Comparison of ENCODE assay signal across 8 cellular contexts in the genomic region with DNA sequence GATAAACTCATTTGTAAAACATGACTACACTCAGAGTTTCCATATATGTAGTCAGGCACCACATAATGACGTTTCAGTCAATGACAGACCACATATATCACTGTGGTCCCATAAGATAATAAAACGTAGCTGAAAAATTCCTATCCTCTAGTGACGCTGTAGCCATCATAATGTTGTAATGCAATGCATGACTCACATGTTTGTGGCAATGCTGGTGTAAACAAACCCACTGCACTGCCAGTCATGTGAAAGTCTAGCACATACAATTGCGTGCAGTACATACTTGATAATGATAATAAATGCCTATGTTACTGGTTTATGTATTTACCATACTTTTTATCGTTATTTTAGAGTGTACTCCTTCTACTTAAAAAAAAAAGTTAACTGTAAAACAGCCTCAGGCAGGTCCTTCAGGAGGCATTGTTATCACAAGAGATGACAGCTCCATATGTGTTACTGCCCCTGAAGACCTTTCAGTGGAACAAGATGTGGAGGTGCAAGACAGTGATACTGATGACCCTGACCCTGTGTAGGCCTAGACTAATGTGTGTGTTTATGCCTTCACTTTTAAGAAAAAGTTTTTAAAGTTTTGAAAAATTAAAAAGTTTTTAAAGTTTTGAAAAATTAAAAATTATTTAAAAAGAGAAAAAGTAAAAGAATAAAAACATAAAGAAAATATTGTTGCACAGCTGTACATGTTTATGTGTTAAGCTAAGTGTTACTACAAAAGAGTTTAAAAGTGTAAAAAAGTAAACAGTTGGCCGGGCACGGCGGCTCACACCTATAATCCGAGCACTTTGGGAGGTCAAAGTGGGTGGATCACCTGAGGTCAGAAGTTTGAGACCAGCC. TPM values are rescaled to one million over a fixed set of nuclear protein-coding genes. Genes with fewer than 3 reads are reported as not detected.
DNase-seq lines count a peak whose midpoint lies in the region; ATAC-seq, FAIRE-seq and TF ChIP-seq lines count a peak whose summit lies in the region.

No MANE protein-coding gene starts in this region.

- H3K4me1 Mint-ChIP-seq in activated naive CD4-positive, alpha-beta T cell treated with anti-CD3 and anti-CD28 coated beads, Interleukin-2, amount 10 ng/mL, durations not matched to agents 7 days and 5 days, result peaks cover 57% of the 10 kb centered on the region

- H3K9me3 ChIP-seq in HepG2 (ENCODE audit: low read length), result no peaks in the 10 kb centered on the region

- H3K9me3 Mint-ChIP-seq in activated naive CD4-positive, alpha-beta T cell treated with anti-CD3 and anti-CD28 coated beads, Interleukin-2, amount 10 ng/mL, durations not matched to agents 7 days and 5 days, result no peaks in the 10 kb centered on the region

- no peak overlapping the region for H3K4me2 ChIP-seq in HepG2 (ENCODE audit: low read depth, low read length)

- TF ChIP-seq CTCF in AG10803 (conservative IDR thresholded peaks at IDR 0.05; ENCODE audit: low read length), result no peak
- no peak for TF ChIP-seq CTCF in HepG2 (CRISPR knock-in tag; IDR thresholded peaks at IDR 0.05)
- TF ChIP-seq CTCF in dorsolateral prefrontal cortex (IDR thresholded peaks at IDR 0.05 in 54 of 56, conservative IDR thresholded peaks at IDR 0.05 in 2 of 56; ENCODE audit: low read depth in 1 of 56, partially characterized antibody in 56 of 56), result no peak

- H3K4me3 ChIP-seq in AG10803 (ENCODE audit: low read length) (no peak overlapping the region), HepG2 (replicated peaks in 1 of 3; ENCODE audit: insufficient read depth in 1 of 3, low read depth in 2 of 3, low read length in 3 of 3) (no peak overlapping the region), dorsolateral prefrontal cortex (no peak overlapping the region)

- no peaks in the 10 kb centered on the region for H3K36me3 ChIP-seq in HepG2 (replicated peaks in 1 of 2; ENCODE audit: control insufficient read depth in 1 of 2, insufficient read depth in 2 of 2, low read length in 2 of 2)

- intact Hi-C loops in HepG2 (cut with micrococcal nuclease; ENCODE audit: unreplicated experiment), result loop anchor here (1.0 kb wide), 1 partner anchor 8 kb away; no protein-coding TSS in a partner anchor
- intact Hi-C loops in dorsolateral prefrontal cortex (cut with DNase I), result no loop called here

- H2AFZ ChIP-seq in HepG2 (ENCODE audit: low read length), result no peak overlapping the region

- CTCF ChIA-PET in activated naive CD4-positive, alpha-beta T cell treated with anti-CD3 and anti-CD28 coated beads, Interleukin-2, amount 10 ng/mL, durations not matched to agents 7 days and 5 days (lab: Charles Lee), result no interaction called here
- CTCF ChIA-PET in HepG2 (lab: Yijun Ruan, JAX; ENCODE audit: low intra/inter-chr PET ratio, low total read pairs), result no interaction called here

- H3K27me3 ChIP-seq in HepG2 (ENCODE audit: control insufficient read depth in 1 of 2, insufficient read depth in 2 of 2, low read length in 2 of 2) (no peaks in the 10 kb centered on the region), dorsolateral prefrontal cortex (no peaks in the 10 kb centered on the region)

- H4K20me1 ChIP-seq in HepG2 (ENCODE audit: insufficient read depth, low read length), result no peaks in the 10 kb centered on the region

- in situ Hi-C loops in HepG2 (cut with HindIII; ENCODE audit: extremely low pct_ligation_motif_present, low pct_unique_long_range_greater_than_20kb), result no loop called here

- DNase-seq in AG10803 (ENCODE audit: low read depth), result peak; percentile 87
- peak; percentile 94 for DNase-seq in M059J (ENCODE audit: low read depth)
- no peak for DNase-seq in activated naive CD4-positive, alpha-beta T cell treated with anti-CD3 and anti-CD28 coated beads, Interleukin-2, amount 10 ng/mL, durations not matched to agents 7 days and 5 days
- DNase-seq in HepG2 (ENCODE audit: low spot score), result no peak
- no peak for DNase-seq in NCI-H2107 (lab: John Stamatoyannopoulos, UW)
- DNase-seq in dorsolateral prefrontal cortex, result no peak
- no peak for DNase-seq in NCI-H187 treated with DMSO at 0.1 percent for 48 hours (lab: John Stamatoyannopoulos, UW)

- H3K27ac Mint-ChIP-seq in activated naive CD4-positive, alpha-beta T cell treated with anti-CD3 and anti-CD28 coated beads, Interleukin-2, amount 10 ng/mL, durations not matched to agents 7 days and 5 days, result peak overlapping the region; percentile 62

- no peaks in the 10 kb centered on the region for H3K27me3 Mint-ChIP-seq in activated naive CD4-positive, alpha-beta T cell treated with anti-CD3 and anti-CD28 coated beads, Interleukin-2, amount 10 ng/mL, durations not matched to agents 7 days and 5 days

- H3K79me2 ChIP-seq in HepG2 (ENCODE audit: insufficient read depth, low read length), result peaks cover 53% of the 10 kb centered on the region

- peaks cover 32% of the 10 kb centered on the region for H3K36me3 Mint-ChIP-seq in activated naive CD4-positive, alpha-beta T cell treated with anti-CD3 and anti-CD28 coated beads, Interleukin-2, amount 10 ng/mL, durations not matched to agents 7 days and 5 days

- H3K27ac ChIP-seq in HepG2 (ENCODE audit: extremely low read length, insufficient read depth, low read length) (no peak overlapping the region), dorsolateral prefrontal cortex (peak overlapping the region in 1 of 59 donors; percentile 11)

- no peak for ATAC-seq in HepG2
- ATAC-seq in HG03521 (IDR thresholded peaks at IDR 0.05; ENCODE audit: unreplicated experiment), result no peak

- H3K9ac ChIP-seq in HepG2 (ENCODE audit: insufficient read depth, low read depth, low read length), result no peak overlapping the region

- no peak for TF ChIP-seq POLR2A in HepG2 (IDR thresholded peaks at IDR 0.05; ENCODE audit: insufficient read depth in 1 of 2, low read depth in 2 of 2, low read length in 2 of 2)

- BruUV-seq in HepG2 (replicated peaks; lab: Mats Ljungman, UMichigan), result no TSS peak

- no peak overlapping the region for H3K4me3 Mint-ChIP-seq in activated naive CD4-positive, alpha-beta T cell treated with anti-CD3 and anti-CD28 coated beads, Interleukin-2, amount 10 ng/mL, durations not matched to agents 7 days and 5 days

- TF ChIP-seq EP300 in HepG2 (IDR thresholded peaks at IDR 0.05; ENCODE audit: low read depth in 2 of 2, low read length in 2 of 2), result no peak
- TF ChIP-seq EP300 in HepG2 (CRISPR knock-in tag; IDR thresholded peaks at IDR 0.05; ENCODE audit: borderline replicate concordance), result no peak

- no peak for FAIRE-seq in HepG2 (lab: Jason Lieb, UNC)

- H3K4me1 ChIP-seq in HepG2 (ENCODE audit: insufficient read depth, low read length), result peaks cover 57% of the 10 kb centered on the region

- no peak for TF ChIP-seq RAD21 in HepG2 (CRISPR knock-in tag; IDR thresholded peaks at IDR 0.05)

- WGBS in HepG2 (ENCODE audit: low lambda C conversion rate), result 74% methylated on average over 9 of the region's 9 CpGs

- POLR2A ChIA-PET in HepG2 (lab: Yijun Ruan, JAX), result interaction anchor here (0.7 kb wide), 1 partner anchor 18 kb away, joined by 3 read pairs; no protein-coding TSS in a partner anchor

RNA-seq across cellular contexts. Expression of a gene that starts 9.0 kb away (rescaled TPM):
- 16.9 and 28.2 TPM in 2 replicates for total RNA-seq in M059J (2014; rRNA removed; shearing (Covaris generic))
- 17.2 and 21.0 TPM in 2 replicates for total RNA-seq in HepG2 (2016; rRNA removed; fragmentation: Illumina TruSeq; extraction: Trizol)
- total RNA-seq in HepG2 (2016; cell fraction: cytosol; rRNA removed; fragmentation: Illumina TruSeq; extraction: Trizol; ENCODE audit: low read depth), result 8.8 and 10.4 TPM in 2 replicates
- 14.8 and 23.5 TPM in 2 replicates for total RNA-seq in HepG2 (2016; cell fraction: insoluble cytoplasmic fraction; rRNA removed; fragmentation: Illumina TruSeq; extraction: Trizol)
- 13.7 and 14.6 TPM in 2 replicates for total RNA-seq in HepG2 (2016; cell fraction: membrane; rRNA removed; fragmentation: Illumina TruSeq; extraction: Trizol)
- total RNA-seq in HepG2 (2016; cell fraction: nucleus; rRNA removed; fragmentation: Illumina TruSeq; extraction: Trizol), result 21.1 and 22.8 TPM in 2 replicates
- 42.8 and 44.8 TPM in 2 replicates for polyA plus RNA-seq in HepG2 (2011; rRNA removed)
- polyA plus RNA-seq in HepG2 (2011; cell fraction: cytosol; rRNA removed), result 18.5 and 22.6 TPM in 2 replicates
- 110 and 115 TPM in 2 replicates for polyA plus RNA-seq in HepG2 (2011; cell fraction: nucleus; rRNA removed)
- polyA plus RNA-seq in HepG2 (2012), result 27.0 and 34.0 TPM in 2 replicates
- 3.0 and 3.2 TPM in 2 replicates for polyA plus RNA-seq in HepG2 (2016; cell fraction: cytosol; fragmentation: Illumina TruSeq; extraction: Trizol; ENCODE audit: low read depth)
- 13.9 and 18.4 TPM in 2 replicates for polyA plus RNA-seq in HepG2 (2016; cell fraction: insoluble cytoplasmic fraction; fragmentation: Illumina TruSeq; extraction: Trizol; ENCODE audit: low read depth)
- 8.2 and 9.4 TPM in 2 replicates for polyA plus RNA-seq in HepG2 (2016; cell fraction: membrane; fragmentation: Illumina TruSeq; extraction: Trizol; ENCODE audit: low read depth)
- 73.9 and 77.3 TPM in 2 replicates for polyA plus RNA-seq in HepG2 (2016; cell fraction: nucleus; fragmentation: Illumina TruSeq; extraction: Trizol; ENCODE audit: insufficient read depth, low read depth)
- polyA minus RNA-seq in HepG2 (2011; rRNA and poly(A)+ RNA removed; ENCODE audit: low replicate concordance), result 35.0 and 59.1 TPM in 2 replicates
- polyA minus RNA-seq in HepG2 (2011; cell fraction: cytosol; rRNA and poly(A)+ RNA removed), result 14.9 and 16.6 TPM in 2 replicates
- 36.8 and 37.1 TPM in 2 replicates for polyA minus RNA-seq in HepG2 (2011; cell fraction: nucleus; rRNA and poly(A)+ RNA removed)
- 10 to 100 TPM; 45.7 to 81.6 (median 60.4) TPM for total RNA-seq in dorsolateral prefrontal cortex

RNA-seq across cellular contexts. Expression of a gene that starts 21.2 kb away (rescaled TPM):
- total RNA-seq in M059J (2014; rRNA removed; shearing (Covaris generic)), result 5.2 and 12.4 TPM in 2 replicates
- total RNA-seq in HepG2 (2016; rRNA removed; fragmentation: Illumina TruSeq; extraction: Trizol) (4.1 and 4.5 TPM in 2 replicates), dorsolateral prefrontal cortex (10 to 100 TPM in 71 of 120 experiments, 1 to 10 TPM in 49; 4.4 to 25.7 (median 10.8) TPM)
- total RNA-seq in HepG2 (2016; cell fraction: cytosol; rRNA removed; fragmentation: Illumina TruSeq; extraction: Trizol; ENCODE audit: low read depth), result 1.5 and 1.6 TPM in 2 replicates
- 2.4 and 3.2 TPM in 2 replicates for total RNA-seq in HepG2 (2016; cell fraction: insoluble cytoplasmic fraction; rRNA removed; fragmentation: Illumina TruSeq; extraction: Trizol)
- 3.5 and 3.6 TPM in 2 replicates for total RNA-seq in HepG2 (2016; cell fraction: membrane; rRNA removed; fragmentation: Illumina TruSeq; extraction: Trizol)
- total RNA-seq in HepG2 (2016; cell fraction: nucleus; rRNA removed; fragmentation: Illumina TruSeq; extraction: Trizol), result 3.1 and 4.2 TPM in 2 replicates
- polyA plus RNA-seq in HepG2 (2011; rRNA removed), result 1.2 and 1.4 TPM in 2 replicates
- 1.3 and 1.4 TPM in 2 replicates for polyA plus RNA-seq in HepG2 (2011; cell fraction: cytosol; rRNA removed)
- polyA plus RNA-seq in HepG2 (2011; cell fraction: nucleus; rRNA removed), result 3.3 and 3.4 TPM in 2 replicates
- 3.9 and 7.9 TPM in 2 replicates for polyA plus RNA-seq in HepG2 (2012)
- polyA plus RNA-seq in HepG2 (2016; cell fraction: cytosol; fragmentation: Illumina TruSeq; extraction: Trizol; ENCODE audit: low read depth), result 1.2 and 1.4 TPM in 2 replicates
- polyA plus RNA-seq in HepG2 (2016; cell fraction: insoluble cytoplasmic fraction; fragmentation: Illumina TruSeq; extraction: Trizol; ENCODE audit: low read depth), result 2.4 and 3.3 TPM in 2 replicates
- polyA plus RNA-seq in HepG2 (2016; cell fraction: membrane; fragmentation: Illumina TruSeq; extraction: Trizol; ENCODE audit: low read depth), result 2.4 and 2.5 TPM in 2 replicates
- polyA plus RNA-seq in HepG2 (2016; cell fraction: nucleus; fragmentation: Illumina TruSeq; extraction: Trizol; ENCODE audit: insufficient read depth, low read depth), result 3.2 and 4.2 TPM in 2 replicates
- polyA minus RNA-seq in HepG2 (2011; rRNA and poly(A)+ RNA removed; ENCODE audit: low replicate concordance), result 6.3 and 24.5 TPM in 2 replicates
- polyA minus RNA-seq in HepG2 (2011; cell fraction: cytosol; rRNA and poly(A)+ RNA removed), result 1.7 TPM in 2 replicates
- polyA minus RNA-seq in HepG2 (2011; cell fraction: nucleus; rRNA and poly(A)+ RNA removed), result 1.7 and 3.0 TPM in 2 replicates

Comparison
In these comparisons a context has a peak if more than half of its experiments do, and no peak if none do; other contexts are left out.
1. DNase-seq: peak in AG10803 (single experiment) and M059J (single experiment); none in activated naive CD4-positive, alpha-beta T cell treated with anti-CD3 and anti-CD28 coated beads, Interleukin-2, amount 10 ng/mL, durations not matched to agents 7 days and 5 days (single experiment), HepG2 (single experiment), NCI-H2107 (single experiment), dorsolateral prefrontal cortex (0 of 10) and NCI-H187 treated with DMSO at 0.1 percent for 48 hours (single experiment).